In the genomic region with DNA sequence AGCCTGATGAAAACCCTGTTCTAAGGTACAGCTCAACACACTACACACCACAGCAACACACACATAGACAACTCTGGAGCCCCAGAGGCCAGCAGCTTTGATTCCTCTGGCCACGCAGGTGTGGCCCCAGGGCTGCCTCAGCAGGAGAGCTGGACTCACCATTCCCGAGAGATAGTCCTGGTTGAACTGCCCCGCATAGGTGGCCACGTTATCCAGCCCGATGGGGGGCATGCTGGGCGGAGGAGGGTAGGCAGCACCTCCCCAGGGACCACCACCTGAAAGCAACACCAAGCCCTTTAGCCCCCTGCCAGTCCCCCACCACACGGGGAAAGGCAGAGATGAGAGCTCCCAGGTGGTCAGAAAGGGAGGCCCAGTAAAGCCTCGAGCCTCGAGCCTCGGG, we compare ENCODE assay signal across 22 cellular contexts.
DNase-seq lines count a peak whose midpoint lies in the region; ATAC-seq and TF ChIP-seq lines count a peak whose summit lies in the region.
"Had no signal": no experiment of that assay in that cellular context is flagged by ENCODE, and none has a peak within 500 bp of the region (broad histone marks: within the 10 kb centered on the region; RNA-seq: fewer than 3 reads in every experiment).

No MANE protein-coding gene starts in this region.

- ATAC-seq in HG03439 (IDR thresholded peaks at IDR 0.05; ENCODE audit: unreplicated experiment) = no peak
- ATAC-seq: activated T-cell treated with anti-CD3 and anti-CD28 coated beads, Interleukin-2, amount 50 U/mL, for 72 hours; body of pancreas; HepG2 had no signal

- peak overlapping the region; percentile 79 for H3K27ac Mint-ChIP-seq in activated T-cell treated with anti-CD3 and anti-CD28 coated beads, Interleukin-2, amount 50 U/mL, for 24 hours
- H3K27ac Mint-ChIP-seq: mesothelial cell of epicardium had no signal

- H3K9me3 Mint-ChIP-seq in activated T-cell treated with anti-CD3 and anti-CD28 coated beads, Interleukin-2, amount 50 U/mL, for 24 hours = no peaks in the 10 kb centered on the region
- H3K9me3 Mint-ChIP-seq: activated T-cell treated with anti-CD3 and anti-CD28 coated beads, Interleukin-2, amount 50 U/mL, for 72 hours; mesothelial cell of epicardium; T-helper 1 cell treated with Interleukin-12 subunit alpha and Interleukin-12 subunit beta and Interleukin-4 antibody, amounts not matched to agents 30 μg/mL and 1 μg/mL, for 36 hours had no signal

- H3K27ac ChIP-seq in VCaP (peak overlapping the region; percentile 96), mucosa of rectum (ENCODE audit: low read depth in 2 of 2, low read length in 2 of 2) (peak overlapping the region; percentile 73 to 91), stomach smooth muscle (ENCODE audit: low read length) (peak overlapping the region; percentile 18)
- H3K27ac ChIP-seq: body of pancreas, SJCRH30 had no signal

- peaks cover 22% of the 10 kb centered on the region for H3K4me1 Mint-ChIP-seq in activated T-cell treated with anti-CD3 and anti-CD28 coated beads, Interleukin-2, amount 50 U/mL, for 24 hours (ENCODE audit: low read depth)
- H3K4me1 Mint-ChIP-seq: mesothelial cell of epicardium had no signal

- H3K4me3 ChIP-seq in mucosa of rectum (ENCODE audit: low read length in 2 of 2) (no peak overlapping the region), stomach smooth muscle (ENCODE audit: low read length in 2 of 2) (no peak overlapping the region)
- H3K4me3 ChIP-seq: body of pancreas, coronary artery, SJCRH30, tibial artery had no signal

- peak overlapping the region; percentile 26 to 72 for H3K9ac ChIP-seq in mucosa of rectum (ENCODE audit: low read depth in 1 of 2, low read length in 2 of 2)
- H3K9ac ChIP-seq in stomach smooth muscle (ENCODE audit: low read length in 2 of 2) = no peak overlapping the region

- no peak overlapping the region for H3K4me3 Mint-ChIP-seq in activated T-cell treated with anti-CD3 and anti-CD28 coated beads, Interleukin-2, amount 50 U/mL, for 24 hours
- H3K4me3 Mint-ChIP-seq: activated T-cell treated with anti-CD3 and anti-CD28 coated beads, Interleukin-2, amount 50 U/mL, for 72 hours; mesothelial cell of epicardium; T-helper 1 cell treated with Interleukin-12 subunit alpha and Interleukin-12 subunit beta and Interleukin-4 antibody, amounts not matched to agents 30 μg/mL and 1 μg/mL, for 36 hours had no signal

- H3K27me3 ChIP-seq in mucosa of rectum (ENCODE audit: control insufficient read depth in 2 of 2, insufficient read depth in 2 of 2, low read length in 2 of 2) = no peaks in the 10 kb centered on the region
- no peaks in the 10 kb centered on the region for H3K27me3 ChIP-seq in stomach smooth muscle (ENCODE audit: control insufficient read depth in 1 of 2, insufficient read depth in 2 of 2, low read length in 2 of 2)
- H3K27me3 ChIP-seq: body of pancreas, SJCRH30, tibial artery had no signal

- peaks cover 26 to 49% of the 10 kb centered on the region in 2 donors for H3K4me1 ChIP-seq in mucosa of rectum (ENCODE audit: control insufficient read depth in 2 of 2, insufficient read depth in 2 of 2, low read length in 2 of 2)
- peaks cover 48% of the 10 kb centered on the region for H3K4me1 ChIP-seq in stomach smooth muscle (ENCODE audit: control insufficient read depth, insufficient read depth, low read length)
- H3K4me1 ChIP-seq: body of pancreas had no signal

- no peaks in the 10 kb centered on the region for H3K9me3 ChIP-seq in mucosa of rectum (ENCODE audit: control insufficient read depth in 2 of 2, low read length in 2 of 2)
- no peaks in the 10 kb centered on the region for H3K9me3 ChIP-seq in stomach smooth muscle (ENCODE audit: control insufficient read depth in 2 of 2, low read length in 2 of 2)
- H3K9me3 ChIP-seq: body of pancreas, SJCRH30, tibial artery had no signal

- DNase-seq in activated T-cell treated with anti-CD3 and anti-CD28 coated beads, Interleukin-2, amount 50 U/mL, for 24 hours = no peak
- DNase-seq in activated T-cell treated with anti-CD3 and anti-CD28 coated beads, Interleukin-2, amount 50 U/mL, for 48 hours = no peak
- no peak for DNase-seq in SKM-1 treated with dmso at 0.1 percent for 144 hours (lab: John Stamatoyannopoulos, UW; ENCODE audit: unreplicated experiment)
- no peak for DNase-seq in activated CD4-positive, alpha-beta T cell treated with anti-CD3 and anti-CD28 coated beads for 48 hours
- DNase-seq: activated T-cell treated with anti-CD3 and anti-CD28 coated beads, Interleukin-2, amount 50 U/mL, for 72 hours; body of pancreas; DMS 273 treated with DMSO at 0.1 percent for 48 hours; foreskin fibroblast; GOT3; NCI-H1436; NCI-H2171; NCI-H526 treated with DMSO at 0.1 percent for 48 hours; SJCRH30 had no signal

- H3K36me3 Mint-ChIP-seq in activated T-cell treated with anti-CD3 and anti-CD28 coated beads, Interleukin-2, amount 50 U/mL, for 24 hours (ENCODE audit: low read depth) = peaks cover 77% of the 10 kb centered on the region

- H3K36me3 ChIP-seq in mucosa of rectum (ENCODE audit: control insufficient read depth in 2 of 2, insufficient read depth in 2 of 2, low read length in 2 of 2) (peaks cover 31 to 46% of the 10 kb centered on the region in 2 donors), stomach smooth muscle (ENCODE audit: control insufficient read depth in 2 of 2, insufficient read depth in 2 of 2, low read length in 2 of 2) (peaks cover 25 to 27% of the 10 kb centered on the region in 2 donors)
- H3K36me3 ChIP-seq: SJCRH30 had no signal

- no peaks in the 10 kb centered on the region for H3K27me3 Mint-ChIP-seq in activated T-cell treated with anti-CD3 and anti-CD28 coated beads, Interleukin-2, amount 50 U/mL, for 24 hours

- no peak for TF ChIP-seq CTCF in VCaP (conservative IDR thresholded peaks at IDR 0.05)

Comparison
In these comparisons a context has a peak if more than half of its experiments do, and no peak if none do; other contexts are left out.
1. H3K27ac ChIP-seq: peak in every context shown above with its lines; median percentile 96 in VCaP; 82 in mucosa of rectum; 18 in stomach smooth muscle.
2. H3K9ac ChIP-seq: peak in mucosa of rectum (2 of 2); none in stomach smooth muscle (0 of 2).